10 cellular contexts compared by ENCODE assay signal in the genomic region with DNA sequence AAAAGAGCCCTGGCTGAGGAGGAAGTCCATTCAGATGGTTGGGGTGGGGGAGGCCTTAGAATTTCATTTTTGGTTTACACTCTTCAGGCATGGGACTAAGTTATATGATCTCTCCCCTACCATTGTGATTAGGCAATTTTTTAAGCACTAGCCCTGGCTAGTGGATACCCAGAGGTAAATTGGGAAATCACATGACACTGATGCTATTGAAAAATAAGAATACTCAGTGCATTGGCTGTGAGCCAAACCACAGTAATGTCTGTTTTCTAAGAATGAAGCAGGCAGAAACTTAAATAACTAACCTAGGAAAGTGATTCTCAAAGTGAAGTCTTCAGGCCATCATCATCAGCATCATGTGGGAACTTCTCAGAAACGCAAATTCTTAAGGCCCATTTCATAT.
DNase-seq lines count a peak whose midpoint lies in the region; ATAC-seq and TF ChIP-seq lines count a peak whose summit lies in the region.
"Had no signal": no experiment of that assay in that cellular context is flagged by ENCODE, and none has a peak within 500 bp of the region (broad histone marks: within the 10 kb centered on the region; RNA-seq: fewer than 3 reads in every experiment).

No MANE protein-coding gene starts in this region.

- POLR2A ChIA-PET in RWPE1 (lab: Yijun Ruan, JAX; ENCODE audit: low non-redundant PET): no interaction called here

- TF ChIP-seq CTCF in RWPE1 (conservative IDR thresholded peaks at IDR 0.05; ENCODE audit: low read depth): no peak
- TF ChIP-seq CTCF in esophagus muscularis mucosa (IDR thresholded peaks at IDR 0.05): no peak

- 47% methylated on average over 1 of the region's 1 CpG for WGBS in esophagus muscularis mucosa

- peak; percentile 7 for DNase-seq in ACHN
- DNase-seq in RWPE1 (ENCODE audit: low spot score): peak; percentile 0
- DNase-seq in DMS 273 (lab: John Stamatoyannopoulos, UW; ENCODE audit: unreplicated experiment): no peak
- DNase-seq in esophagus muscularis mucosa (ENCODE audit: extremely low spot score): no peak
- DNase-seq in NCI-H69 (lab: John Stamatoyannopoulos, UW): no peak
- no peak for DNase-seq in 8988T
- DNase-seq: CD4-positive, alpha-beta T cell; ovary had no signal

- ATAC-seq in GM19324 (IDR thresholded peaks at IDR 0.05; ENCODE audit: low FRiP score, unreplicated experiment) (peak; percentile 75), HG03060 (IDR thresholded peaks at IDR 0.05; ENCODE audit: low read depth, unreplicated experiment) (peak; percentile 76)

- H3K36me3 ChIP-seq in esophagus muscularis mucosa: no peaks in the 10 kb centered on the region
- H3K36me3 ChIP-seq: ovary had no signal

- no peak for TF ChIP-seq POLR2A in esophagus muscularis mucosa (IDR thresholded peaks at IDR 0.05; ENCODE audit: low read depth)

- in situ Hi-C loops in ACHN (cut with HindIII; ENCODE audit: low pct_ligation_motif_present, low pct_unique_long_range_greater_than_20kb, low sequenced_read_pairs): no loop called here

- H3K27ac ChIP-seq in RWPE1 (no peak overlapping the region), esophagus muscularis mucosa (replicated peaks in 1 of 4) (no peak overlapping the region)
- H3K27ac ChIP-seq: ovary had no signal

- H3K4me3 ChIP-seq in esophagus muscularis mucosa: no peak overlapping the region
- H3K4me3 ChIP-seq: ovary had no signal

- no peak for TF ChIP-seq EP300 in esophagus muscularis mucosa (IDR thresholded peaks at IDR 0.05)

- intact Hi-C loops in esophagus muscularis mucosa (cut with DNase I): no loop called here

- CTCF ChIA-PET in RWPE1 (lab: Yijun Ruan, JAX): no interaction called here

- H3K4me1 ChIP-seq in esophagus muscularis mucosa: no peaks in the 10 kb centered on the region

- H3K9me3 ChIP-seq in esophagus muscularis mucosa: no peaks in the 10 kb centered on the region
- H3K9me3 ChIP-seq: ovary had no signal

- H3K27me3 ChIP-seq in esophagus muscularis mucosa: no peaks in the 10 kb centered on the region
- H3K27me3 ChIP-seq: ovary had no signal

Comparison
In these comparisons a context has a peak if more than half of its experiments do, and no peak if none do; other contexts are left out.
1. DNase-seq: peak in ACHN (single experiment) and RWPE1 (single experiment); none in DMS 273 (single experiment), esophagus muscularis mucosa (single experiment), NCI-H69 (single experiment) and 8988T (single experiment).